19 cellular contexts compared by ENCODE assay signal in genomic region chr3:162302983-162303624, GRCh38.
DNase-seq lines count a peak whose midpoint lies in the region; ATAC-seq lines count a peak whose summit lies in the region.
"Had no signal": no experiment of that assay in that cellular context is flagged by ENCODE, and none has a peak within 500 bp of the region (broad histone marks: within the 10 kb centered on the region; RNA-seq: fewer than 3 reads in every experiment).

No MANE protein-coding gene starts in this region.

- no peak overlapping the region for H3K4ac ChIP-seq in mesenchymal stem cell (ENCODE audit: low read depth in 1 of 2, low read length in 2 of 2)

- H3K27me3 ChIP-seq in mesenchymal stem cell (ENCODE audit: control insufficient read depth in 1 of 2, insufficient read depth in 1 of 2, low read length in 2 of 2): no peaks in the 10 kb centered on the region
- H3K27me3 ChIP-seq in CD8-positive, alpha-beta memory T cell (ENCODE audit: insufficient read depth, low read length, poor library complexity, severe bottlenecking): no peaks in the 10 kb centered on the region
- H3K27me3 ChIP-seq: foreskin keratinocyte, SJSA1 had no signal

- no peaks in the 10 kb centered on the region for H3K4me1 Mint-ChIP-seq in CD8-positive, alpha-beta memory T cell

- no peak overlapping the region for H3K4me3 Mint-ChIP-seq in CD8-positive, alpha-beta memory T cell
- H3K4me3 Mint-ChIP-seq: natural killer cell treated with Interleukin-12 subunit alpha and Interleukin-12 subunit beta and Interleukin-15 and Interleukin-18, amount 100 ng/mL, for 72 hours had no signal

- H3K79me1 ChIP-seq in mesenchymal stem cell (replicated peaks; ENCODE audit: low read length, poor library complexity, severe bottlenecking): no peaks in the 10 kb centered on the region

- no peak overlapping the region for H3K23ac ChIP-seq in mesenchymal stem cell (ENCODE audit: low read length in 2 of 2)

- no peaks in the 10 kb centered on the region for H3K36me3 ChIP-seq in mesenchymal stem cell (ENCODE audit: control insufficient read depth in 1 of 2, insufficient read depth in 2 of 2, low read depth in 1 of 2, low read length in 2 of 2)
- H3K36me3 ChIP-seq in CD8-positive, alpha-beta memory T cell (ENCODE audit: insufficient read depth, low read length): no peaks in the 10 kb centered on the region
- H3K36me3 ChIP-seq: SJSA1 had no signal

- DNase-seq in LHCN-M2 (ENCODE audit: low read depth) (peak; percentile 43), UCSD-AML1 (lab: John Stamatoyannopoulos, UW; ENCODE audit: unreplicated experiment) (peak; percentile 4), mesenchymal stem cell (peak; percentile 52), cerebellum (ENCODE audit: low spot score) (no peak)
- DNase-seq in effector CD4-positive, alpha-beta T cell: no peak
- no peak for DNase-seq in CD8-positive, alpha-beta memory T cell
- DNase-seq in activated CD4-positive, alpha-beta T cell treated with anti-CD3 and anti-CD28 coated beads for 1 hour: no peak
- DNase-seq: activated CD4-positive, alpha-beta T cell treated with anti-CD3 and anti-CD28 coated beads for 4 hours; COR-L47; kidney glomerular epithelial cell; mesendoderm; NCI-H2029; NCI-H510A treated with DMSO at 0.1 percent for 48 hours; posterior cingulate gyrus; T-helper 9 cell had no signal

- H3K27me3 Mint-ChIP-seq in CD8-positive, alpha-beta memory T cell: no peaks in the 10 kb centered on the region
- H3K27me3 Mint-ChIP-seq: natural killer cell treated with Interleukin-12 subunit alpha and Interleukin-12 subunit beta and Interleukin-15 and Interleukin-18, amount 100 ng/mL, for 72 hours had no signal

- no peaks in the 10 kb centered on the region for H3K36me3 Mint-ChIP-seq in CD8-positive, alpha-beta memory T cell
- H3K36me3 Mint-ChIP-seq: natural killer cell treated with Interleukin-12 subunit alpha and Interleukin-12 subunit beta and Interleukin-15 and Interleukin-18, amount 100 ng/mL, for 72 hours had no signal

- H3K18ac ChIP-seq in mesenchymal stem cell (ENCODE audit: low read depth in 1 of 2, low read length in 2 of 2): peak overlapping the region; percentile 34 to 39

- no peak overlapping the region for H2AFZ ChIP-seq in mesenchymal stem cell (ENCODE audit: low read depth, low read length)

- H2BK12ac ChIP-seq in mesenchymal stem cell (ENCODE audit: low read length in 2 of 2): peak overlapping the region in 1 of 2 experiments; percentile 46

- H3K27ac Mint-ChIP-seq in CD8-positive, alpha-beta memory T cell: no peak overlapping the region
- H3K27ac Mint-ChIP-seq: natural killer cell treated with Interleukin-12 subunit alpha and Interleukin-12 subunit beta and Interleukin-15 and Interleukin-18, amount 100 ng/mL, for 72 hours had no signal

- peaks cover 1% of the 10 kb centered on the region for H3K4me1 ChIP-seq in mesenchymal stem cell (ENCODE audit: control insufficient read depth, insufficient read depth, low read depth, low read length)
- no peaks in the 10 kb centered on the region for H3K4me1 ChIP-seq in CD8-positive, alpha-beta memory T cell (ENCODE audit: insufficient read depth, low read length)
- H3K4me1 ChIP-seq: foreskin keratinocyte, SJSA1 had no signal

- peak overlapping the region; percentile 3 for H4K91ac ChIP-seq in mesenchymal stem cell (ENCODE audit: low read length)

- no peak overlapping the region for H4K8ac ChIP-seq in mesenchymal stem cell (ENCODE audit: low read length)

- H3K9me3 Mint-ChIP-seq in CD8-positive, alpha-beta memory T cell: peaks cover 0 to 12% (median 7%) of the 10 kb centered on the region in 5 donors

- H2BK15ac ChIP-seq in mesenchymal stem cell (ENCODE audit: low read depth, poor library complexity, severe bottlenecking): no peak overlapping the region

- no peaks in the 10 kb centered on the region for H3K9me3 ChIP-seq in mesenchymal stem cell (ENCODE audit: control insufficient read depth, low read length)
- no peaks in the 10 kb centered on the region for H3K9me3 ChIP-seq in CD8-positive, alpha-beta memory T cell (ENCODE audit: low read length)
- H3K9me3 ChIP-seq: SJSA1 had no signal

- peak overlapping the region; percentile 13 for H2AK5ac ChIP-seq in mesenchymal stem cell (ENCODE audit: low read length, severe bottlenecking)

- no peak overlapping the region for H3K4me2 ChIP-seq in mesenchymal stem cell (ENCODE audit: low read length, poor library complexity, severe bottlenecking)

- no peak overlapping the region for H3K9ac ChIP-seq in mesenchymal stem cell (ENCODE audit: low read length)

- no peak overlapping the region for H2BK120ac ChIP-seq in mesenchymal stem cell (ENCODE audit: low read depth, low read length)

- 45% methylated on average over 4 of the region's 5 CpGs for WGBS in mesenchymal stem cell

- CTCF ChIA-PET in CD8-positive, alpha-beta memory T cell (lab: Charles Lee): no interaction called here

- POLR2A ChIA-PET in CD8-positive, alpha-beta memory T cell (lab: Charles Lee): no interaction called here

- peak; percentile 76 for ATAC-seq in GM18868 (IDR thresholded peaks at IDR 0.05; ENCODE audit: unreplicated experiment)
- ATAC-seq: foreskin keratinocyte; natural killer cell treated with Interleukin-12 subunit alpha and Interleukin-12 subunit beta and Interleukin-15 and Interleukin-18, amount 100 ng/mL, for 72 hours had no signal

- peak overlapping the region in 1 of 2 experiments; percentile 74 for H3K14ac ChIP-seq in mesenchymal stem cell (ENCODE audit: low read length in 2 of 2)

- H3K4me3 ChIP-seq in mesenchymal stem cell (ENCODE audit: insufficient read depth in 1 of 2, low read depth in 1 of 2, low read length in 2 of 2): no peak overlapping the region
- no peak overlapping the region for H3K4me3 ChIP-seq in CD8-positive, alpha-beta memory T cell (ENCODE audit: low read length)
- H3K4me3 ChIP-seq: SJSA1 had no signal

- no peak overlapping the region for H3K27ac ChIP-seq in mesenchymal stem cell (ENCODE audit: low read length, poor library complexity, severe bottlenecking)
- no peak overlapping the region for H3K27ac ChIP-seq in CD8-positive, alpha-beta memory T cell (ENCODE audit: low read depth, low read length)
- H3K27ac ChIP-seq: foreskin keratinocyte, SJSA1 had no signal

- no peak overlapping the region for H2BK5ac ChIP-seq in mesenchymal stem cell (ENCODE audit: low read depth, low read length, poor library complexity, severe bottlenecking)

Comparison
In these comparisons a context has a peak if more than half of its experiments do, and no peak if none do; other contexts are left out.
1. DNase-seq: peak in LHCN-M2 (single experiment), UCSD-AML1 (single experiment) and mesenchymal stem cell (single experiment); none in effector CD4-positive, alpha-beta T cell (single experiment), cerebellum (single experiment), CD8-positive, alpha-beta memory T cell (0 of 5) and activated CD4-positive, alpha-beta T cell treated with anti-CD3 and anti-CD28 coated beads for 1 hour (single experiment).